ENCODE assay signal across 9 cellular contexts in the genomic region with DNA sequence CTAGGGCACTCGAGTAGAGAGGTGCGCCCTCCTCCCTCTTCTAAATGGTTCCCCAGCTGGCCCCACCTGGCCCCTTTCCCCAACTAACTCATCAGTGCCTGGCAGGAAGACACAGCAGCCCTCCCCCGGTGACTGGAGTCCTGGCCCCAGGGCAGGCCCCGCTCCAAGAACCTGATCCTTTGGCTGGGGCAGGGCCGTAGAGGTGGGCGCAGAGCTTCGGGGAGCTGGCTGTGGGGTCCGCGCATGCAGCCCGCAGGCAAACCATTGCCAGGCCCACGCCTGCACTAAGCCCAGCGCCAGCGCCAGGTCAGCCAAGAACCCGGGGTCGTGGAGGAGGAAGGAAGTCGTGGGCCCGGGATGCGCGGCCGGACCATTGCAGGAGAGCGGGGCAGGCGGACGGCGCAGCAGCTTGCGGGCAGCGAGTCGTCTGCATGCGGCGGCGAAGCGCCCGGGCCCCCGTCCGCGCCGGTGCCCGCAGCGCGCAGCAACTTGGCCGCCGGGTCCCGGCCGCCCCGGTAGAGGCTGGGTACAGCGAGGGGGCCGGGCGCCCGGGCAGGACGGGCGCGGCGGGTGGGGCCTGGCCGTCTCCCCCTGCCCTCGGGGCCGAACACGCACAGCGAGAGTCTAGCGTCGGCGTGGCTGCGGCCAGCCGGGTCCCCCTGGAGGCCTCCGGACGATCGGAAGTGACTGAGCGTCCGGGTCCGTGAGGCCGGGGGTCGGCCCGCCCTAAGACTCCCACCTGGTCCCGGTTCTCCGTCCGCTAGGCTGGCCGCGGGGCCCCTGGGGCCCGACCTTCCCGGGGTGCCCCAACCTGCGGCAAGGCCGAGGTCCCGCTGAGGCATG. TPM values are rescaled to one million over a fixed set of nuclear protein-coding genes. Genes with fewer than 3 reads are reported as not detected.
DNase-seq lines count a peak whose midpoint lies in the region; ATAC-seq, FAIRE-seq and TF ChIP-seq lines count a peak whose summit lies in the region.
"Had no signal": no experiment of that assay in that cellular context is flagged by ENCODE, and none has a peak within 500 bp of the region (broad histone marks: within the 10 kb centered on the region; RNA-seq: fewer than 3 reads in every experiment).

No MANE protein-coding gene starts in this region.

- H3K4me1 ChIP-seq in adipocyte (ENCODE audit: control insufficient read depth, insufficient read depth, low read length) (peaks cover 14% of the 10 kb centered on the region), kidney (ENCODE audit: control insufficient read depth in 1 of 2, insufficient read depth in 1 of 2, low read depth in 1 of 2, low read length in 2 of 2) (peaks cover 10 to 34% of the 10 kb centered on the region in 2 donors)

- H3K36me3 ChIP-seq in adipocyte (ENCODE audit: control insufficient read depth, insufficient read depth, low read length, severe bottlenecking) (peaks cover 5% of the 10 kb centered on the region), kidney (ENCODE audit: control insufficient read depth in 1 of 2, insufficient read depth in 2 of 2, low read length in 2 of 2) (no peaks in the 10 kb centered on the region)

- ATAC-seq in HG03521 (IDR thresholded peaks at IDR 0.05; ENCODE audit: unreplicated experiment) = no peak
- no peak for ATAC-seq in GM21723 (IDR thresholded peaks at IDR 0.05; ENCODE audit: unreplicated experiment)

- peaks cover 2% of the 10 kb centered on the region for H3K27me3 ChIP-seq in adipocyte (replicated peaks; ENCODE audit: control insufficient read depth, insufficient read depth, low read length)

- DNase-seq in DMS 273 (lab: John Stamatoyannopoulos, UW; ENCODE audit: unreplicated experiment) (peak; percentile 42), DMS 273 treated with DMSO at 0.1 percent for 48 hours (lab: John Stamatoyannopoulos, UW) (no peak), adipocyte (ENCODE audit: low read depth) (no peak), kidney (peak; percentile 87), substantia nigra (lab: John Stamatoyannopoulos, UW) (peak in 2 of 49 donors; percentile 34 to 61), NCI-H187 (lab: John Stamatoyannopoulos, UW) (no peak)

- H3K9ac ChIP-seq in adipocyte (ENCODE audit: low read length) (peak overlapping the region; percentile 87), kidney (ENCODE audit: low read length in 2 of 2) (peak overlapping the region; percentile 31 to 87)

- FAIRE-seq in kidney (lab: Jason Lieb, UNC) = no peak
- FAIRE-seq: A204.1 had no signal

- intact Hi-C loops in kidney (cut with DNase I) = no loop called here

- H3K4me3 ChIP-seq in adipocyte (ENCODE audit: low read length) (peak overlapping the region; percentile 80), kidney (ENCODE audit: low read length in 2 of 2) (peak overlapping the region; percentile 58 to 71)

- H3K9me3 ChIP-seq in adipocyte (ENCODE audit: control insufficient read depth, low read length) = no peaks in the 10 kb centered on the region
- no peaks in the 10 kb centered on the region for H3K9me3 ChIP-seq in kidney (ENCODE audit: control insufficient read depth in 1 of 2, low read length in 2 of 2)

- no peak for TF ChIP-seq CTCF in kidney (IDR thresholded peaks at IDR 0.05; ENCODE audit: borderline replicate concordance, extremely low read depth, insufficient read depth)

- H3K27ac ChIP-seq in kidney (ENCODE audit: low read depth in 2 of 2, low read length in 2 of 2) (peak overlapping the region in 1 of 2 donors; percentile 69), substantia nigra (ENCODE audit: low read depth, low read length, poor library complexity, severe bottlenecking) (peak overlapping the region; percentile 58)

RNA-seq across cellular contexts. Expression of a gene that starts 1.0 kb away (rescaled TPM):
- 56.3 TPM for total RNA-seq in kidney
- polyA plus RNA-seq in kidney (ENCODE audit: insufficient read depth, low read depth, low replicate concordance) = 34.2 TPM

RNA-seq across cellular contexts. Expression of a gene that starts 14.2 kb away (rescaled TPM):
- 1.0 TPM for total RNA-seq in kidney
- polyA plus RNA-seq in kidney (ENCODE audit: insufficient read depth, low read depth, low replicate concordance) = 4.3 TPM

RNA-seq across cellular contexts. Expression of a gene that starts 16.0 kb away (rescaled TPM):
- total RNA-seq in kidney = 19.7 TPM
- 42.8 TPM for polyA plus RNA-seq in kidney (ENCODE audit: insufficient read depth, low read depth, low replicate concordance)

Comparison
In these comparisons a context has a peak if more than half of its experiments do, and no peak if none do; other contexts are left out.
1. DNase-seq: peak in DMS 273 (single experiment) and kidney (single experiment); none in DMS 273 treated with DMSO at 0.1 percent for 48 hours (single experiment), adipocyte (single experiment) and NCI-H187 (0 of 2).